Comparison of ENCODE assay signal across 11 cellular contexts in the genomic region with DNA sequence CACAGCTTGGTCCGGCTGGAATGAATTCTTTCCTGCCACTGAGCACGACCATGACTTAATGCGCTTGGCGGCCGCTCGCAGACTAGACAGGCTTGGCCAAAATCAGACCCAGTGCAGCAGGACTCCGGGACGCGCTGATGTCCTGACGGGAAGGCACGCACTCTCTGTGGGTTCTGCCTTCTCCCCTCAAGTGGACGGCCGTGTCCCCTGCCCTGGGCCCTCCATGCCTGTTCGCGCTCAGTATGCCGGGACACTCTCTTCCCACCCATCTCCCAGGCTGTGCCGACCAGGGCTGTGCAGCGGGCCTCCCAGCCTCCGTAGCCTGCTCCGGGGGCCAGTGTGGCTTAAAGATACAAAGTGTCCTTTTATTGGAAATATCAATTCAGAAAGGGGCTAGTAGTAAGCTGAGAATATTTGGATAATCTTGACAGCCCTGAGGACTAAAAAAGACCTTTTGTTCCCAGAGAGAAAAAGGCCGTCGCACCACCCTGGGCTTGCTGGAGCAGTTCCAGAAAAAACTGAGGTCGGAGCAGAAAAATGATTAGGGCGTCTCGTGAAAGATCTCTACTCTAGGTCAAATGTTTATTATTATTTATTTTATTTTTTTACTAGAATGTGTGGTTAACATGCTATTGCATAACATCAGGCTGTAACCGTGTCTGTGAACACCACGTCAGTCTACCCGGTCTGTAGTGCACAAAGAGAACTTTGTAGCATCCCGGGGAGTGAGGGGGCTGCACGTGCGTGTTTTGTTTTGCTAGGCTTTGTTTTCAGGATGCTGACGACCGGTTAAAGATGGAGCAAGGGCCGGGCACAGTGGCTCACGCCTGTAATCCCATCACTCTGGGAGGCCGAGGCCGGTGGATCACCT.
DNase-seq lines count a peak whose midpoint lies in the region; ATAC-seq and TF ChIP-seq lines count a peak whose summit lies in the region.
"Had no signal": no experiment of that assay in that cellular context is flagged by ENCODE, and none has a peak within 500 bp of the region (broad histone marks: within the 10 kb centered on the region; RNA-seq: fewer than 3 reads in every experiment).

No MANE protein-coding gene starts in this region.

- no peaks in the 10 kb centered on the region for H3K9me1 ChIP-seq in IMR-90 (ENCODE audit: insufficient read depth, low read length)

- dilution Hi-C loops in IMR-90 (cut with HindIII; ENCODE audit: low sequenced_read_pairs, unreplicated experiment), result no loop called here

- H3K9ac ChIP-seq in IMR-90 (ENCODE audit: low read depth, low read length) (no peak overlapping the region), duodenal mucosa (ENCODE audit: low read depth in 1 of 2, low read length in 2 of 2) (no peak overlapping the region)

- no peaks in the 10 kb centered on the region for H4K20me1 ChIP-seq in IMR-90 (ENCODE audit: insufficient read depth, low read length)

- ATAC-seq in IMR-90 (ENCODE audit: low read depth) (peak; percentile 30), right cardiac atrium (peak; percentile 55 to 72), GM19324 (IDR thresholded peaks at IDR 0.05; ENCODE audit: low FRiP score, unreplicated experiment) (no peak)
- ATAC-seq: activated CD4-positive, alpha-beta T cell treated with anti-CD3 and anti-CD28 coated beads for 36 hours had no signal

- no peaks in the 10 kb centered on the region for H3K9me3 ChIP-seq in IMR-90 (ENCODE audit: control insufficient read depth, insufficient read depth, low read length)
- no peaks in the 10 kb centered on the region for H3K9me3 ChIP-seq in duodenal mucosa (ENCODE audit: control insufficient read depth in 1 of 2, low read length in 2 of 2)
- no peaks in the 10 kb centered on the region for H3K9me3 ChIP-seq in right cardiac atrium (ENCODE audit: control insufficient read depth, low read length)

- no peak overlapping the region for H4K8ac ChIP-seq in IMR-90 (ENCODE audit: low read depth in 2 of 2, low read length in 2 of 2)

- H4K91ac ChIP-seq in IMR-90 (ENCODE audit: insufficient read depth, low read depth, low read length), result no peak overlapping the region

- no peak overlapping the region for H2AK9ac ChIP-seq in IMR-90 (replicated peaks; ENCODE audit: low read depth, low read length, poor library complexity)

- 28% methylated on average over 10 of the region's 37 CpGs; no CpG with 5 or more reads in 1 of the 2 experiments for WGBS in IMR-90 (ENCODE audit: extremely low coverage in 2 of 2, insufficient read length in 1 of 2), 2 experiments
- 49% methylated on average over 37 of the region's 37 CpGs for WGBS in right cardiac atrium

- CTCF ChIA-PET in IMR-90 (lab: Yijun Ruan, JAX), result no interaction called here
- CTCF ChIA-PET in HEK293T (lab: Yijun Ruan, JAX), result no interaction called here

- no peak overlapping the region for H2BK20ac ChIP-seq in IMR-90 (ENCODE audit: low read depth, low read length)

- H3K56ac ChIP-seq in IMR-90 (ENCODE audit: extremely low read depth, insufficient read depth, low read length), result no peak overlapping the region

- H3K4me1 ChIP-seq in IMR-90 (ENCODE audit: control insufficient read depth, insufficient read depth, low read length), result peaks cover 1% of the 10 kb centered on the region; the same call in 1 of the 2 replicates
- H3K4me1 ChIP-seq in duodenal mucosa (ENCODE audit: control insufficient read depth in 1 of 2, insufficient read depth in 2 of 2, low read length in 2 of 2), result peaks cover 3 to 7% of the 10 kb centered on the region in 2 donors
- H3K4me1 ChIP-seq in right cardiac atrium (ENCODE audit: control insufficient read depth, insufficient read depth, low read length), result peaks cover 3% of the 10 kb centered on the region

- no peak overlapping the region for H2BK120ac ChIP-seq in IMR-90 (ENCODE audit: low read depth, low read length)

- H3K4me3 ChIP-seq in IMR-90 (ENCODE audit: insufficient read depth, low read depth, low read length) (no peak overlapping the region), duodenal mucosa (ENCODE audit: low read depth in 1 of 2, low read length in 2 of 2) (no peak overlapping the region), right cardiac atrium (ENCODE audit: low read length) (no peak overlapping the region)

- DNase-seq in IMR-90 (peak; percentile 10), right cardiac atrium (peak; percentile 77 to 91 (median 88)), smooth muscle cell of the brain vasculature (ENCODE audit: low read depth, low spot score) (peak; percentile 47), NCI-H1092 treated with DMSO at 0.1 percent for 48 hours (lab: John Stamatoyannopoulos, UW) (no peak), HEK293T (ENCODE audit: extremely low spot score) (no peak), H4 (ENCODE audit: low spot score) (no peak)
- DNase-seq: activated CD4-positive, alpha-beta T cell treated with anti-CD3 and anti-CD28 coated beads for 36 hours; activated effector memory CD4-positive, alpha-beta T cell treated with Interleukin-2 at 50 U/mL for 16 hours; T-helper 1 cell had no signal

- no peak overlapping the region; the same call in 1 of the 2 replicates for H3K4me2 ChIP-seq in IMR-90 (ENCODE audit: low read depth, low read length)

- no TSS peak for BruUV-seq in IMR-90 (replicated peaks; lab: Mats Ljungman, UMichigan)

- no peak for TF ChIP-seq POLR2A in IMR-90 (IDR thresholded peaks at IDR 0.05; ENCODE audit: low read depth, low read length)

- in situ Hi-C loops in IMR-90 (cut with MboI; ENCODE audit: low sequenced_read_pairs), result no loop called here

- H2BK15ac ChIP-seq in IMR-90 (ENCODE audit: low read depth, low read length), result no peak overlapping the region

- H3K27me3 ChIP-seq in IMR-90 (ENCODE audit: control insufficient read depth, insufficient read depth, low read length) (peaks cover 24% of the 10 kb centered on the region), duodenal mucosa (ENCODE audit: control insufficient read depth in 1 of 2, insufficient read depth in 2 of 2, low read length in 2 of 2) (no peaks in the 10 kb centered on the region), right cardiac atrium (ENCODE audit: control insufficient read depth, insufficient read depth) (no peaks in the 10 kb centered on the region)

- H3K4ac ChIP-seq in IMR-90 (ENCODE audit: low read depth, low read length), result no peak overlapping the region

- no peak overlapping the region for H3K23ac ChIP-seq in IMR-90 (ENCODE audit: low read depth, low read length)

- H3K27ac ChIP-seq in IMR-90 (ENCODE audit: insufficient read depth, low read length), result no peak overlapping the region
- H3K27ac ChIP-seq in duodenal mucosa (ENCODE audit: low read depth, low read length), result peak overlapping the region; percentile 10
- peak overlapping the region; percentile 53 for H3K27ac ChIP-seq in right cardiac atrium (ENCODE audit: low read length)

- H3K36me3 ChIP-seq in IMR-90 (ENCODE audit: control insufficient read depth, insufficient read depth, low read length) (no peaks in the 10 kb centered on the region), duodenal mucosa (ENCODE audit: control insufficient read depth in 1 of 2, insufficient read depth in 2 of 2, low read length in 2 of 2) (no peaks in the 10 kb centered on the region)

- no peaks in the 10 kb centered on the region for H3K79me1 ChIP-seq in IMR-90 (ENCODE audit: low read depth in 1 of 2, low read length in 2 of 2)

- H2BK5ac ChIP-seq in IMR-90 (ENCODE audit: low read depth, low read length, poor library complexity, severe bottlenecking), result no peak overlapping the region

- intact Hi-C loops in IMR-90 (cut with micrococcal nuclease), result no loop called here
- intact Hi-C loops in right cardiac atrium (cut with DNase I), result no loop called here

- no peak overlapping the region for H4K5ac ChIP-seq in IMR-90 (ENCODE audit: low read depth, low read length)

- H3K18ac ChIP-seq in IMR-90 (ENCODE audit: low read depth, low read length), result no peak overlapping the region

- POLR2A ChIA-PET in IMR-90 (lab: Charles Lee; ENCODE audit: unreplicated experiment) (no interaction called here), HEK293T (lab: Yijun Ruan, JAX) (no interaction called here)

- no peak overlapping the region for H2AK5ac ChIP-seq in IMR-90 (ENCODE audit: low read depth, low read length)

- no peak overlapping the region for H2AFZ ChIP-seq in IMR-90 (replicated peaks; ENCODE audit: low read length, poor library complexity)

- H3K14ac ChIP-seq in IMR-90 (replicated peaks; ENCODE audit: low read depth, low read length), result no peak overlapping the region

- TF ChIP-seq CTCF in IMR-90 (conservative IDR thresholded peaks at IDR 0.05; ENCODE audit: low read depth, low read length), result no peak

- no peak for TF ChIP-seq RAD21 in IMR-90 (IDR thresholded peaks at IDR 0.05; ENCODE audit: low read length)

TF ChIP-seq in IMR-90, 13 proteins besides CTCF, POLR2A, EP300 and RAD21:
- TF ChIP-seq CEBPB (IDR thresholded peaks at IDR 0.05; ENCODE audit: low read depth, low read length), result peak; percentile 53
- TF ChIP-seq MXI1 (IDR thresholded peaks at IDR 0.05; ENCODE audit: borderline replicate concordance, low read depth, low read length), result no peak
- no peak for TF ChIP-seq NFE2L2 (IDR thresholded peaks at IDR 0.05; ENCODE audit: low read depth, low read length)

TF ChIP-seq in HEK293T, 16 proteins besides CTCF, POLR2A, EP300 and RAD21:
- TF ChIP-seq FOXK2 (IDR thresholded peaks at IDR 0.05) (no peak), FOXA1 (IDR thresholded peaks at IDR 0.05) (no peak), SUZ12 (IDR thresholded peaks at IDR 0.05) (no peak), L3MBTL2 (conservative IDR thresholded peaks at IDR 0.05) (no peak), BHLHE40 (IDR thresholded peaks at IDR 0.05; ENCODE audit: borderline replicate concordance) (no peak), LEF1 (IDR thresholded peaks at IDR 0.05; ENCODE audit: borderline replicate concordance) (no peak), HDGF (IDR thresholded peaks at IDR 0.05; ENCODE audit: borderline replicate concordance) (no peak)
- TF ChIP-seq, protein P1, sequence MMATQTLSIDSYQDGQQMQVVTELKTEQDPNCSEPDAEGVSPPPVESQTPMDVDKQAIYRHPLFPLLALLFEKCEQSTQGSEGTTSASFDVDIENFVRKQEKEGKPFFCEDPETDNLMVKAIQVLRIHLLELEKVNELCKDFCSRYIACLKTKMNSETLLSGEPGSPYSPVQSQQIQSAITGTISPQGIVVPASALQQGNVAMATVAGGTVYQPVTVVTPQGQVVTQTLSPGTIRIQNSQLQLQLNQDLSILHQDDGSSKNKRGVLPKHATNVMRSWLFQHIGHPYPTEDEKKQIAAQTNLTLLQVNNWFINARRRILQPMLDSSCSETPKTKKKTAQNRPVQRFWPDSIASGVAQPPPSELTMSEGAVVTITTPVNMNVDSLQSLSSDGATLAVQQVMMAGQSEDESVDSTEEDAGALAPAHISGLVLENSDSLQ (IDR thresholded peaks at IDR 0.05), result no peak

Comparison
In these comparisons a context has a peak if more than half of its experiments do, and no peak if none do; other contexts are left out.
1. DNase-seq: peak in IMR-90 (single experiment), right cardiac atrium (3 of 3) and smooth muscle cell of the brain vasculature (single experiment); none in NCI-H1092 treated with DMSO at 0.1 percent for 48 hours (single experiment), HEK293T (single experiment) and H4 (single experiment).